7 cellular contexts compared by ENCODE assay signal in genomic region chr17:48618366-48618896, GRCh38. TPM values are rescaled to one million over a fixed set of nuclear protein-coding genes. Genes with fewer than 3 reads are reported as not detected.
DNase-seq lines count a peak whose midpoint lies in the region; ATAC-seq and TF ChIP-seq lines count a peak whose summit lies in the region.

No MANE protein-coding gene starts in this region.

- H3K4me1 Mint-ChIP-seq in brain, result peaks cover 19% of the 10 kb centered on the region

- no peak overlapping the region for H3K27ac ChIP-seq in VCaP
- H3K27ac ChIP-seq in smooth muscle cell (ENCODE audit: low read depth), result peak overlapping the region; percentile 66

- peak; percentile 95 for DNase-seq in GM13977 (ENCODE audit: low spot score)
- peak; percentile 75 for DNase-seq in NCI-H2107 treated with DMSO at 0.1 percent for 48 hours (lab: John Stamatoyannopoulos, UW; ENCODE audit: unreplicated experiment)
- DNase-seq in iPS-NIHi11 (ENCODE audit: low spot score), result peak; percentile 93
- DNase-seq in smooth muscle cell (lab: John Stamatoyannopoulos, UW; ENCODE audit: unreplicated experiment), result peak; percentile 76

- H3K27me3 Mint-ChIP-seq in brain, result no peaks in the 10 kb centered on the region

- no peak overlapping the region for H2AFZ ChIP-seq in smooth muscle cell (ENCODE audit: low read depth)

- no peaks in the 10 kb centered on the region for H3K36me3 ChIP-seq in smooth muscle cell (ENCODE audit: low read depth)

- peak overlapping the region; percentile 98 for H3K4me2 ChIP-seq in smooth muscle cell

- peaks cover 63% of the 10 kb centered on the region for H4K20me1 ChIP-seq in smooth muscle cell (ENCODE audit: low read depth)

- in situ Hi-C loops in GM13977 (cut with MboI; ENCODE audit: low pct_unique_long_range_greater_than_20kb, low sequenced_read_pairs, unreplicated experiment), result loop anchor here (10.0 kb wide), 1 partner anchor 106 kb away; the partner anchor contains the start of genes HOXB13, PRAC1 and PRAC2

- peaks cover 40% of the 10 kb centered on the region for H3K79me2 ChIP-seq in smooth muscle cell (ENCODE audit: low read depth)

- peak; percentile 92 for TF ChIP-seq CTCF in GM13977 (IDR thresholded peaks at IDR 0.05; ENCODE audit: extremely low read depth, insufficient read depth, missing control alignments)
- peak; percentile 98 for TF ChIP-seq CTCF in VCaP (conservative IDR thresholded peaks at IDR 0.05)
- TF ChIP-seq CTCF in brain (conservative IDR thresholded peaks at IDR 0.05), result peak; percentile 97 to 98
- peak; percentile 99 for TF ChIP-seq CTCF in smooth muscle cell (IDR thresholded peaks at IDR 0.05; ENCODE audit: borderline replicate concordance, insufficient read depth, poor library complexity, severe bottlenecking)

- H3K9me3 ChIP-seq in smooth muscle cell (replicated peaks; ENCODE audit: low read depth), result no peaks in the 10 kb centered on the region

- peaks cover 94% of the 10 kb centered on the region for H3K27me3 ChIP-seq in smooth muscle cell (ENCODE audit: low read depth)

- peaks cover 8% of the 10 kb centered on the region for H3F3A ChIP-seq in smooth muscle cell (ENCODE audit: low read depth)

- H3K4me1 ChIP-seq in smooth muscle cell (ENCODE audit: low read depth), result peaks cover 9% of the 10 kb centered on the region

- 5% methylated on average over 20 of the region's 20 CpGs for WGBS in smooth muscle cell (ENCODE audit: low lambda C conversion rate)

- no peak for ATAC-seq in HG03378 (IDR thresholded peaks at IDR 0.05; ENCODE audit: unreplicated experiment)

- H3K9me3 Mint-ChIP-seq in brain, result peaks cover 0 to 11% (median 0%) of the 10 kb centered on the region in 5 experiments

- peak overlapping the region; percentile 1 for H3K9ac ChIP-seq in smooth muscle cell (ENCODE audit: low read depth)

- H3K4me3 Mint-ChIP-seq in brain, result peak overlapping the region in 4 of 5 experiments; percentile 50 to 87 (median 78)

- peak overlapping the region in 1 of 5 experiments; percentile 83 for H3K27ac Mint-ChIP-seq in brain

- no peaks in the 10 kb centered on the region for H3K36me3 Mint-ChIP-seq in brain

- H3K4me3 ChIP-seq in smooth muscle cell, result peak overlapping the region; percentile 52

RNA-seq across cellular contexts. Expression of gene HOXB8, which starts 3.3 kb away (rescaled TPM):
- polyA plus RNA-seq in brain (ENCODE audit: insufficient read depth, low read depth, low replicate concordance), result 65.2 TPM
- total RNA-seq in smooth muscle cell, result 2.0 and 3.8 TPM in 2 replicates
- 0.15 and 0.94 TPM in 2 replicates for polyA plus RNA-seq in smooth muscle cell

RNA-seq across cellular contexts. Expression of gene HOXB7, which starts 7.6 kb away (rescaled TPM):
- polyA plus RNA-seq in brain (ENCODE audit: insufficient read depth, low read depth, low replicate concordance), result 37.1 TPM
- 13.7 and 16.1 TPM in 2 replicates for total RNA-seq in smooth muscle cell
- polyA plus RNA-seq in smooth muscle cell, result 29.7 and 33.4 TPM in 2 replicates

RNA-seq across cellular contexts. Expression of gene HOXB9, which starts 7.7 kb away (rescaled TPM):
- polyA plus RNA-seq in brain (ENCODE audit: insufficient read depth, low read depth, low replicate concordance) (5.0 TPM), smooth muscle cell (6.9 and 13.8 TPM in 2 replicates)
- total RNA-seq in smooth muscle cell, result 24.3 and 25.8 TPM in 2 replicates

RNA-seq across cellular contexts. Expression of gene HOXB6, which starts 13.6 kb away (rescaled TPM):
- polyA plus RNA-seq in brain (ENCODE audit: insufficient read depth, low read depth, low replicate concordance), result 31.9 TPM
- total RNA-seq in smooth muscle cell, result 6.3 and 7.2 TPM in 2 replicates
- 9.3 and 10.3 TPM in 2 replicates for polyA plus RNA-seq in smooth muscle cell

RNA-seq across cellular contexts. Expression of gene HOXB5, which starts 24.9 kb away (rescaled TPM):
- 234 TPM for polyA plus RNA-seq in brain (ENCODE audit: insufficient read depth, low read depth, low replicate concordance)
- total RNA-seq in smooth muscle cell, result 0.49 and 0.94 TPM in 2 replicates
- 1.4 and 1.8 TPM in 2 replicates for polyA plus RNA-seq in smooth muscle cell

Comparison
In these comparisons a context has a peak if more than half of its experiments do, and no peak if none do; other contexts are left out.
1. RNA of gene HOXB8, which starts 3.3 kb away (polyA plus RNA-seq): 65.2 TPM in brain (single experiment); 0.15 to 0.94 TPM in smooth muscle cell; every median in the first group is over 10 times any median in the second.
2. Peak in every context shown above with its lines, with median percentiles within 50 percentile points of each other: DNase-seq and CTCF ChIP-seq.